10 cellular contexts compared by ENCODE assay signal in genomic region chr11:130652671-130653335, GRCh38.
DNase-seq lines count a peak whose midpoint lies in the region; ATAC-seq and TF ChIP-seq lines count a peak whose summit lies in the region.
"Had no signal": no experiment of that assay in that cellular context is flagged by ENCODE, and none has a peak within 500 bp of the region (broad histone marks: within the 10 kb centered on the region; RNA-seq: fewer than 3 reads in every experiment).

No MANE protein-coding gene starts in this region.

- H3K27ac ChIP-seq in suprapubic skin: peak overlapping the region; percentile 81

- no peak overlapping the region for H3K4me3 ChIP-seq in GM12865 (ENCODE audit: low read depth, low read length)
- H3K4me3 ChIP-seq in suprapubic skin: no peak overlapping the region

- TF ChIP-seq POLR2A in suprapubic skin (IDR thresholded peaks at IDR 0.05): no peak

- 81% methylated on average over 3 of the region's 3 CpGs for WGBS in suprapubic skin

- POLR2A ChIA-PET in MCF 10A (lab: Yijun Ruan, JAX): interaction anchor here (0.5 to 2.7 kb wide), 9 partner anchors 12 to 222 kb away, joined by 3 to 19 read pairs (median 3); no protein-coding TSS in a partner anchor

- peak overlapping the region; percentile 78 for H3K27ac Mint-ChIP-seq in MCF 10A (ENCODE audit: low read depth, unreplicated experiment)
- H3K27ac Mint-ChIP-seq in activated T-helper 1 cell treated with anti-CD3 and anti-CD28 coated beads, Interleukin-12 subunit alpha, Interleukin-12 subunit beta, Interleukin-2, Interleukin-4 antibody, amounts not matched to agents 30 ng/mL and 10 ng/mL and 1 ng/mL, durations not matched to agents 14 hours and 24 hours and 36 hours: no peak overlapping the region

- peaks cover 56% of the 10 kb centered on the region for H3K4me1 ChIP-seq in suprapubic skin

- H3K9me3 ChIP-seq in suprapubic skin: no peaks in the 10 kb centered on the region

- no peaks in the 10 kb centered on the region for H3K36me3 ChIP-seq in suprapubic skin

- no peaks in the 10 kb centered on the region for H3K27me3 ChIP-seq in suprapubic skin

- H3K4me1 Mint-ChIP-seq in MCF 10A (ENCODE audit: insufficient read depth, unreplicated experiment): peaks cover 26% of the 10 kb centered on the region
- H3K4me1 Mint-ChIP-seq in activated T-helper 1 cell treated with anti-CD3 and anti-CD28 coated beads, Interleukin-12 subunit alpha, Interleukin-12 subunit beta, Interleukin-2, Interleukin-4 antibody, amounts not matched to agents 30 ng/mL and 10 ng/mL and 1 ng/mL, durations not matched to agents 14 hours and 24 hours and 36 hours (ENCODE audit: low read depth): no peaks in the 10 kb centered on the region

- DNase-seq in GM12865 (ENCODE audit: low read depth) (peak; percentile 41), MCF 10A (ENCODE audit: unreplicated experiment) (peak; percentile 95), kidney glomerular epithelial cell (lab: John Stamatoyannopoulos, UW) (peak; percentile 23), suprapubic skin (ENCODE audit: low spot score in 2 of 2) (peak; percentile 87 to 89), putamen (ENCODE audit: low spot score) (no peak)
- DNase-seq in activated T-helper 1 cell treated with anti-CD3 and anti-CD28 coated beads, Interleukin-12 subunit alpha, Interleukin-12 subunit beta, Interleukin-2, Interleukin-4 antibody, amounts not matched to agents 30 ng/mL and 10 ng/mL and 1 ng/mL, durations not matched to agents 14 hours and 24 hours and 36 hours (ENCODE audit: low spot score): no peak
- DNase-seq: dermis blood vessel endothelial cell, NCI-H526 treated with DMSO at 0.1 percent for 48 hours had no signal

- H3K4me3 Mint-ChIP-seq in MCF 10A (ENCODE audit: unreplicated experiment): no peak overlapping the region
- no peak overlapping the region for H3K4me3 Mint-ChIP-seq in activated T-helper 1 cell treated with anti-CD3 and anti-CD28 coated beads, Interleukin-12 subunit alpha, Interleukin-12 subunit beta, Interleukin-2, Interleukin-4 antibody, amounts not matched to agents 30 ng/mL and 10 ng/mL and 1 ng/mL, durations not matched to agents 14 hours and 24 hours and 36 hours

- no TSS peak for BruUV-seq in MCF 10A (replicated peaks; lab: Mats Ljungman, UMichigan)

- no peak for TF ChIP-seq EP300 in suprapubic skin (IDR thresholded peaks at IDR 0.05)

- TF ChIP-seq CTCF in GM12865 (IDR thresholded peaks at IDR 0.05; ENCODE audit: insufficient read depth, low read depth, low read length, missing control alignments) (no peak), MCF 10A (IDR thresholded peaks at IDR 0.05; ENCODE audit: unreplicated experiment) (no peak), suprapubic skin (IDR thresholded peaks at IDR 0.05) (no peak)

- no peaks in the 10 kb centered on the region for H3K36me3 Mint-ChIP-seq in MCF 10A (ENCODE audit: insufficient read depth, unreplicated experiment)
- no peaks in the 10 kb centered on the region for H3K36me3 Mint-ChIP-seq in activated T-helper 1 cell treated with anti-CD3 and anti-CD28 coated beads, Interleukin-12 subunit alpha, Interleukin-12 subunit beta, Interleukin-2, Interleukin-4 antibody, amounts not matched to agents 30 ng/mL and 10 ng/mL and 1 ng/mL, durations not matched to agents 14 hours and 24 hours and 36 hours (ENCODE audit: low read depth)

- CTCF ChIA-PET in MCF 10A (lab: Yijun Ruan, JAX): interaction anchor here (0.6 to 1.2 kb wide), 6 partner anchors 9 to 245 kb away, joined by 3 to 5 read pairs (median 4); no protein-coding TSS in a partner anchor

- ATAC-seq in GM18909 (IDR thresholded peaks at IDR 0.05; ENCODE audit: poor library complexity, unreplicated experiment) (no peak), GM21825 (IDR thresholded peaks at IDR 0.05; ENCODE audit: unreplicated experiment) (no peak)

- intact Hi-C loops in MCF 10A (cut with micrococcal nuclease): no loop called here
- intact Hi-C loops in activated T-helper 1 cell treated with anti-CD3 and anti-CD28 coated beads, Interleukin-12 subunit alpha, Interleukin-12 subunit beta, Interleukin-2, Interleukin-4 antibody, amounts not matched to agents 30 ng/mL and 10 ng/mL and 1 ng/mL, durations not matched to agents 14 hours and 24 hours and 36 hours (cut with micrococcal nuclease): no loop called here

- H3K27me3 Mint-ChIP-seq in MCF 10A (ENCODE audit: insufficient read depth, unreplicated experiment): no peaks in the 10 kb centered on the region
- peaks cover 4% of the 10 kb centered on the region for H3K27me3 Mint-ChIP-seq in activated T-helper 1 cell treated with anti-CD3 and anti-CD28 coated beads, Interleukin-12 subunit alpha, Interleukin-12 subunit beta, Interleukin-2, Interleukin-4 antibody, amounts not matched to agents 30 ng/mL and 10 ng/mL and 1 ng/mL, durations not matched to agents 14 hours and 24 hours and 36 hours (ENCODE audit: insufficient read depth)

- no peaks in the 10 kb centered on the region for H3K9me3 Mint-ChIP-seq in MCF 10A (ENCODE audit: unreplicated experiment)
- peaks cover 3% of the 10 kb centered on the region for H3K9me3 Mint-ChIP-seq in activated T-helper 1 cell treated with anti-CD3 and anti-CD28 coated beads, Interleukin-12 subunit alpha, Interleukin-12 subunit beta, Interleukin-2, Interleukin-4 antibody, amounts not matched to agents 30 ng/mL and 10 ng/mL and 1 ng/mL, durations not matched to agents 14 hours and 24 hours and 36 hours

Comparison
In these comparisons a context has a peak if more than half of its experiments do, and no peak if none do; other contexts are left out.
1. DNase-seq: peak in GM12865 (single experiment), MCF 10A (single experiment), kidney glomerular epithelial cell (single experiment) and suprapubic skin (2 of 2); none in activated T-helper 1 cell treated with anti-CD3 and anti-CD28 coated beads, Interleukin-12 subunit alpha, Interleukin-12 subunit beta, Interleukin-2, Interleukin-4 antibody, amounts not matched to agents 30 ng/mL and 10 ng/mL and 1 ng/mL, durations not matched to agents 14 hours and 24 hours and 36 hours (single experiment) and putamen (single experiment).